8 cellular contexts compared by ENCODE assay signal in the genomic region with DNA sequence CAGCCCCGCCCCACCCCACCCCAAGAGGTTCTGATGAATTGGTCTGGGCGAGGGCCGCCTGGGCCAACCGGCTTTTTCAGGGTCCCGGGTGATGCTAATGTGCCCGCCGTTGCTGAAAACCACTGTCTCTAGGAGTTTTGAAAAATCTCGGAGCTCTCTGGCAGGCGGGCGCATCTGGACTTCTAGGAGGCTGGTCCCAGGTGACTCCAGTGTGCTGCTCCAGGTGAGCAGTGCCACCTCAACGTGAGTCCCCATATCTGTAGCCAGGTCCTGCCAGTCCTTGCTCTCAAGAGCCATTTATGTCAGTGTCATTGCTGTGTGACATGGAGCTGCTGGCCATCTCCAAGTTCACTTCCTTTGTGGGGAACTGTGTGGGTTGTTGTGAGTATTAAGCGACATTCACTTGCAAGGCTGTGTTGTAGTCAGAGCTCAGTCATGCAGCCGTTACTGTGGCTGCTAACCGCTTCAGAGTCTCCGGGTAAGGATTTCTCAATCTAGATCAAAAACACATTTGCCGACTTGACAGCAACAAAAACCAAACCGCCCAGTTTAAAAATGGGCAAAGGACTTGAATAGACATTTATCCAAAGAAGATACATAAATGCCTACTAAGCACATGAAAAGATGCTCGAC. TPM values are rescaled to one million over a fixed set of nuclear protein-coding genes. Genes with fewer than 3 reads are reported as not detected.
DNase-seq lines count a peak whose midpoint lies in the region; ATAC-seq, FAIRE-seq and TF ChIP-seq lines count a peak whose summit lies in the region.

RFX8 (minus strand) TSS at position 361 of the 633 bp plus-strand sequence. CDS start 8,264 bp downstream, outside the sequence.

- TF ChIP-seq RAD21 in H1 (IDR thresholded peaks at IDR 0.05 in 1 of 2, conservative IDR thresholded peaks at IDR 0.05 in 1 of 2; ENCODE audit: low read depth in 2 of 2, low read length in 2 of 2), result no peak

- TF ChIP-seq POLR2A in H1 (IDR thresholded peaks at IDR 0.05; ENCODE audit: control extremely low read depth in 1 of 2, low read depth in 2 of 2, low read length in 2 of 2) (no peak), H54 (IDR thresholded peaks at IDR 0.05; ENCODE audit: low read depth, low read length) (no peak)

- H3K27me3 Mint-ChIP-seq in HFFc6 (ENCODE audit: insufficient read depth), result no peaks in the 10 kb centered on the region; the same call in 1 of the 2 replicates
- H3K27me3 Mint-ChIP-seq in naive thymus-derived CD8-positive, alpha-beta T cell, result peaks cover 0 to 17% (median 0%) of the 10 kb centered on the region in 5 donors

- peaks cover 77% of the 10 kb centered on the region for H3K4me1 Mint-ChIP-seq in HFFc6 (ENCODE audit: low read depth)
- peaks cover 13 to 17% (median 15%) of the 10 kb centered on the region in 4 donors for H3K4me1 Mint-ChIP-seq in naive thymus-derived CD8-positive, alpha-beta T cell

- peaks cover 16% of the 10 kb centered on the region; the same call in 1 of the 2 replicates for H3K36me3 Mint-ChIP-seq in HFFc6 (ENCODE audit: low read depth)
- H3K36me3 Mint-ChIP-seq in naive thymus-derived CD8-positive, alpha-beta T cell, result no peaks in the 10 kb centered on the region

- H3K9me3 ChIP-seq in H1 (ENCODE audit: insufficient read depth in 2 of 2, low read depth in 1 of 2, low read length in 1 of 2) (no peaks in the 10 kb centered on the region), stomach smooth muscle (ENCODE audit: control insufficient read depth in 2 of 2, low read length in 2 of 2) (no peaks in the 10 kb centered on the region)

- H3K18ac ChIP-seq in H1 (ENCODE audit: extremely low read depth, low read length), result peak within 1 kb of the TSS; percentile 17; the same call in 1 of the 2 replicates

- no peak within 1 kb of the TSS for H3K23ac ChIP-seq in H1 (ENCODE audit: insufficient read length)

- H2BK5ac ChIP-seq in H1 (ENCODE audit: low read depth, low read length), result no peak within 1 kb of the TSS

- WGBS in H1 (ENCODE audit: extremely low coverage in 1 of 2, insufficient coverage in 1 of 2, insufficient read length in 1 of 2, insufficient replicate concordance in 2 of 2, low coverage in 1 of 2, low lambda C conversion rate in 2 of 2, missing lambda C conversion rate in 1 of 2), 2 experiments, result 46% methylated on average over 17 of the region's 18 CpGs; no CpG with 5 or more reads in 1 of the 2 experiments

- peak within 1 kb of the TSS; percentile 8 for H3K56ac ChIP-seq in H1 (replicated peaks; ENCODE audit: insufficient read length, low read depth, low read length)

- peak within 1 kb of the TSS; percentile 70 to 73 for H3K4me2 ChIP-seq in H1 (ENCODE audit: insufficient read depth in 1 of 2, low read depth in 2 of 2, low read length in 2 of 2)

- H3K79me2 ChIP-seq in H1 (ENCODE audit: control insufficient read depth in 1 of 2, insufficient read depth in 2 of 2, low read length in 2 of 2), result no peaks in the 10 kb centered on the region

- peak within 1 kb of the TSS; percentile 86 for H2AFZ ChIP-seq in H1 (ENCODE audit: low read length)

- H3K4me3 ChIP-seq in H1 (ENCODE audit: extremely low read depth in 1 of 4, insufficient read depth in 2 of 4, low read depth in 3 of 4, low read length in 4 of 4), result peak within 1 kb of the TSS; percentile 46 to 72 (median 50)
- H3K4me3 ChIP-seq in stomach smooth muscle (ENCODE audit: low read length in 2 of 2), result peak within 1 kb of the TSS; percentile 73 to 80

- no peak within 1 kb of the TSS for H3K14ac ChIP-seq in H1 (ENCODE audit: insufficient read length)

- ATAC-seq in naive thymus-derived CD8-positive, alpha-beta T cell, result peak; percentile 87 to 88
- no peak for ATAC-seq in HG03159 (IDR thresholded peaks at IDR 0.05; ENCODE audit: unreplicated experiment)

- CTCF ChIA-PET in H1 (lab: Charles Lee; ENCODE audit: partially characterized antibody), result interaction anchor here (0.8 to 1.3 kb wide), 2 partner anchors 8 to 70 kb away, joined by 3 to 5 read pairs; no protein-coding TSS in a partner anchor

- POLR2A ChIA-PET in H1 (lab: Charles Lee; ENCODE audit: partially characterized antibody), result interaction anchor here (1.0 kb wide), 1 partner anchor 267 kb away, joined by 3 read pairs; no protein-coding TSS in a partner anchor
- POLR2A ChIA-PET in naive thymus-derived CD8-positive, alpha-beta T cell (lab: Charles Lee), result interaction anchor here (1.0 to 1.5 kb wide), 6 partner anchors 9 to 222 kb away, joined by 3 to 5 read pairs (median 3); partner anchors contain the start of gene MAP4K4

- FAIRE-seq in H1 (lab: Jason Lieb, UNC) (no peak), H54 (lab: Jason Lieb, UNC) (no peak)

- H2BK12ac ChIP-seq in H1 (ENCODE audit: low read depth, low read length), result no peak within 1 kb of the TSS; the same call in 1 of the 2 replicates

- H2BK15ac ChIP-seq in H1 (ENCODE audit: low read length), result no peak within 1 kb of the TSS

- no peak within 1 kb of the TSS for H3K4ac ChIP-seq in H1 (replicated peaks; ENCODE audit: insufficient read length, low read depth, low read length)

- no peaks in the 10 kb centered on the region for H4K20me1 ChIP-seq in H1 (replicated peaks in 1 of 2; ENCODE audit: control insufficient read depth in 1 of 2, insufficient read depth in 2 of 2, low read length in 2 of 2)

- peak within 1 kb of the TSS; percentile 89 for H3K4me3 Mint-ChIP-seq in HFFc6
- H3K4me3 Mint-ChIP-seq in naive thymus-derived CD8-positive, alpha-beta T cell, result peak within 1 kb of the TSS; percentile 75 to 89 (median 84)

- no peaks in the 10 kb centered on the region for H3K9me3 Mint-ChIP-seq in HFFc6
- H3K9me3 Mint-ChIP-seq in naive thymus-derived CD8-positive, alpha-beta T cell, result no peaks in the 10 kb centered on the region

- H3K79me1 ChIP-seq in H1 (ENCODE audit: low read depth, low read length), result no peaks in the 10 kb centered on the region

- peak within 1 kb of the TSS; percentile 38 for H2BK120ac ChIP-seq in H1 (replicated peaks; ENCODE audit: low read depth, low read length)

- H4K5ac ChIP-seq in H1 (ENCODE audit: insufficient read length, low read depth, low read length), result peak within 1 kb of the TSS; percentile 31

- H4K91ac ChIP-seq in H1 (replicated peaks; ENCODE audit: insufficient read length, low read length), result peak within 1 kb of the TSS; percentile 92

- DNase-seq in HFFc6 (peak; percentile 94), H1 (ENCODE audit: low read depth in 1 of 2, low spot score in 2 of 2) (peak in 1 of 2 experiments; percentile 57), H54 (ENCODE audit: insufficient read length, low spot score) (no peak), SK-N-DZ (ENCODE audit: low spot score) (no peak)
- peak; percentile 72 for DNase-seq in activated CD4-positive, alpha-beta T cell treated with anti-CD3 and anti-CD28 coated beads for 48 hours
- peak in 9 of 10 donors; percentile 6 to 75 (median 45) for DNase-seq in naive thymus-derived CD8-positive, alpha-beta T cell

- H2AK5ac ChIP-seq in H1 (ENCODE audit: low read depth, low read length), result no peak within 1 kb of the TSS

- H3K9ac ChIP-seq in H1 (replicated peaks in 1 of 4; ENCODE audit: extremely low read depth in 1 of 4, low read depth in 3 of 4, low read length in 3 of 4), result peak within 1 kb of the TSS in 3 of 4 experiments; percentile 29 to 46 (median 45); a peak in 5 of 7 replicates
- H3K9ac ChIP-seq in stomach smooth muscle (ENCODE audit: low read length in 2 of 2), result peak within 1 kb of the TSS; percentile 21 to 69

- no peak for TF ChIP-seq CTCF in HFFc6 (IDR thresholded peaks at IDR 0.05)
- no peak for TF ChIP-seq CTCF in H1 (IDR thresholded peaks at IDR 0.05; ENCODE audit: control extremely low read depth in 1 of 3, insufficient read depth in 1 of 3, low read depth in 1 of 3, low read length in 3 of 3)

- H3K27me3 ChIP-seq in H1 (replicated peaks in 1 of 4; ENCODE audit: control insufficient read depth in 3 of 4, extremely low read depth in 1 of 4, insufficient read depth in 3 of 4, low read length in 3 of 4) (peaks cover 0 to 5% (median 2%) of the 10 kb centered on the region in 4 experiments; a peak in 2 of 7 replicates), stomach smooth muscle (ENCODE audit: control insufficient read depth in 1 of 2, insufficient read depth in 2 of 2, low read length in 2 of 2) (no peaks in the 10 kb centered on the region)

- peak within 1 kb of the TSS; percentile 45 for H4K8ac ChIP-seq in H1 (ENCODE audit: extremely low read depth, insufficient read depth, low read length)

- no peaks in the 10 kb centered on the region; the same call in 1 of the 2 replicates for H3K23me2 ChIP-seq in H1 (ENCODE audit: low read depth, low read length)

- H3K27ac ChIP-seq in H1 (ENCODE audit: low read depth, low read length) (no peak within 1 kb of the TSS), stomach smooth muscle (ENCODE audit: low read length) (no peak within 1 kb of the TSS)

- no peaks in the 10 kb centered on the region for H3K36me3 ChIP-seq in H1 (ENCODE audit: control insufficient read depth in 2 of 4, insufficient read depth in 4 of 4, low read length in 3 of 4)
- no peaks in the 10 kb centered on the region for H3K36me3 ChIP-seq in stomach smooth muscle (ENCODE audit: control insufficient read depth in 2 of 2, insufficient read depth in 2 of 2, low read length in 2 of 2)

- TF ChIP-seq EP300 in H1 (IDR thresholded peaks at IDR 0.05; ENCODE audit: borderline replicate concordance in 1 of 2, low read depth in 2 of 2, low read length in 2 of 2), result no peak

- H3K4me1 ChIP-seq in H1 (replicated peaks in 1 of 4; ENCODE audit: control insufficient read depth in 3 of 4, insufficient read depth in 4 of 4, low read length in 3 of 4) (peaks cover 3 to 12% (median 7%) of the 10 kb centered on the region in 4 experiments), stomach smooth muscle (ENCODE audit: control insufficient read depth, insufficient read depth, low read length) (peaks cover 10% of the 10 kb centered on the region)

- H2BK20ac ChIP-seq in H1 (ENCODE audit: low read length), result 0 out of 2 replicates have a peak within 1 kb of the TSS, but pooled peaks have one; percentile 8

- H3K27ac Mint-ChIP-seq in HFFc6, result peak within 1 kb of the TSS; percentile 98
- peak within 1 kb of the TSS in 9 of 10 donors; percentile 19 to 83 (median 77) for H3K27ac Mint-ChIP-seq in naive thymus-derived CD8-positive, alpha-beta T cell

RNA-seq across cellular contexts. Expression of gene RFX8, which starts in this region (rescaled TPM):
- 1 to 10 TPM; 2.8 to 8.0 (median 5.3) TPM for total RNA-seq in HFFc6 (2021; fragmentation: NEBNext Ultra II Directional; extraction: Animal tissue kit (Norgen Biotek cat#: 25700))
- 0.60 and 1.3 TPM in 2 replicates for total RNA-seq in H1 (2021; fragmentation: NEBNext Ultra II Directional; extraction: Animal tissue kit (Norgen Biotek cat#: 25700))
- 0.57 and 0.97 TPM in 2 replicates for polyA plus RNA-seq in H1 (2011; rRNA removed)
- polyA plus RNA-seq in H1 (2011; cell fraction: cytosol; rRNA removed), result 1.2 TPM
- 1.3 TPM for polyA plus RNA-seq in H1 (2011; cell fraction: nucleus; rRNA removed)
- 0.54 to 1.4 TPM (median 0.94 TPM) in 4 replicates for polyA plus RNA-seq in H1 (2012, experiment 1 of 2)
- polyA plus RNA-seq in H1 (2012, experiment 2 of 2), result not detected
- polyA plus RNA-seq in H1 (2013, experiment 1 of 2), result 0.41 TPM
- polyA plus RNA-seq in H1 (2013, experiment 2 of 2), result 0.22 TPM
- polyA minus RNA-seq in H1 (2011; rRNA and poly(A)+ RNA removed), result 0.28 and 0.34 TPM in 2 replicates
- polyA minus RNA-seq in H1 (2011; cell fraction: cytosol; rRNA and poly(A)+ RNA removed), result not detected
- polyA minus RNA-seq in H1 (2011; cell fraction: nucleus; rRNA and poly(A)+ RNA removed), result 1.6 TPM
- not detected for total RNA-seq in naive thymus-derived CD8-positive, alpha-beta T cell
- not detected for polyA plus RNA-seq in naive thymus-derived CD8-positive, alpha-beta T cell
- polyA plus RNA-seq in SK-N-DZ (2014; cell fraction: cytosol; rRNA removed), result 0.36 TPM in 1 of 2 replicates, not detected in the other
- 0.22 and 0.65 TPM in 2 replicates for polyA plus RNA-seq in SK-N-DZ (2014; cell fraction: nucleus; rRNA removed)

Comparison
In these comparisons a context has a peak if more than half of its experiments do, and no peak if none do; other contexts are left out.
1. Peak in DNase-seq and ATAC-seq in naive thymus-derived CD8-positive, alpha-beta T cell; RNA of the gene not detected or under 1 TPM.
2. DNase-seq: peak in HFFc6 (single experiment) and activated CD4-positive, alpha-beta T cell treated with anti-CD3 and anti-CD28 coated beads for 48 hours (single experiment); none in H54 (single experiment) and SK-N-DZ (single experiment).